5 cellular contexts compared by ENCODE assay signal in the genomic region with DNA sequence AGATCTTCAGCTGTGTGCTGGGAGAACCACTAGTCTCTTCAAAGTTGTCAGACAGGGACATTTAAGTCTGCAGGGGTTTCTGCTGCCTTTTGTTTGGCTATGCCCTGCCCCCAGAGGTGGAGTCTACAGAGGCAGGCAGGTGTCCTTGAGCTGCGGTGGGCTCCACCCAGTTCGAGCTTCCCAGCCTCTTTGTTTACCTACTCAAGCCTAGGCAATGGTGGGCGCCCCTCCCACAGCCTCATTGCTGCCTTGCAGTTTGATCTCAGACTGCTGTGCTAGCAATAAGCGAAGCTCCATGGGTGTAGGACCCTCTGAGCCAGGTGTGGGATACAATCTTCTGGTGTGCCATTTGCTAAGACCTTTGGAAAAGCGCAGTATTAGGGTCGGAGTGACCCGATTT. TPM values are rescaled to one million over a fixed set of nuclear protein-coding genes. Genes with fewer than 3 reads are reported as not detected.
"Had no signal": no experiment of that assay in that cellular context is flagged by ENCODE, and none has a peak within 500 bp of the region (broad histone marks: within the 10 kb centered on the region; RNA-seq: fewer than 3 reads in every experiment).

No MANE protein-coding gene starts in this region.

RNA-seq across cellular contexts. Expression of a gene that starts 54.4 kb away (rescaled TPM):
- total RNA-seq: Right ventricle myocardium inferior, Right ventricle myocardium superior, RPMI7951, SK-MEL-5, T-cell had no signal
